ENCODE assay signal across 1 cellular context in the genomic region with DNA sequence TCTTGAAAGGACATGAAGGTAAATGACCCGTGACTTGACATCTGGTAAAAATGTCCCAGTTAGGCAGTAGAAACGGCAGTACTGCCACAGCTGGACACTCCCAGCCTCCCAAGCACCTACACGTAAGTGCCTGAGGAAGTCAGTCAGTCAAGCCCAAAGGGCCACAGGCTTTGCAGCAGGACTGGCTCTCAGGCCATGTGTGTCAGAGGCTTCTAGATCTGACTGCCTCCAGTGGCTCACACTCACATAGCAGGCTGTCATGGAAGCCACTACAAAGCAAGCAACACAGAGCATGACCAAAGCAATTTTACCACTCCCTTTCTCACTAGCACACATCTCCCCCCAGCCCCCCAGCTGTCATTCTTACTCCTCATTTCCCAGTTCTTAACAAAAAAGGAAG.
TF ChIP-seq lines count a peak whose summit lies in the region.

No MANE protein-coding gene starts in this region.

TF ChIP-seq in HCT116, 20 proteins besides CTCF, POLR2A, EP300 and RAD21 (continued from another document):
- TF ChIP-seq, protein P1, sequence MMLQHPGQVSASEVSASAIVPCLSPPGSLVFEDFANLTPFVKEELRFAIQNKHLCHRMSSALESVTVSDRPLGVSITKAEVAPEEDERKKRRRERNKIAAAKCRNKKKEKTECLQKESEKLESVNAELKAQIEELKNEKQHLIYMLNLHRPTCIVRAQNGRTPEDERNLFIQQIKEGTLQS (IDR thresholded peaks at IDR 0.05), result no peak
- TF ChIP-seq ZNF274 (IDR thresholded peaks at IDR 0.05; ENCODE audit: low read depth, low read length) (no peak), POLR2AphosphoS5 (IDR thresholded peaks at IDR 0.05; ENCODE audit: low read depth, low read length) (no peak), SIN3A (IDR thresholded peaks at IDR 0.05; ENCODE audit: low read depth) (no peak)
